1 cellular context compared by ENCODE assay signal in the genomic region with DNA sequence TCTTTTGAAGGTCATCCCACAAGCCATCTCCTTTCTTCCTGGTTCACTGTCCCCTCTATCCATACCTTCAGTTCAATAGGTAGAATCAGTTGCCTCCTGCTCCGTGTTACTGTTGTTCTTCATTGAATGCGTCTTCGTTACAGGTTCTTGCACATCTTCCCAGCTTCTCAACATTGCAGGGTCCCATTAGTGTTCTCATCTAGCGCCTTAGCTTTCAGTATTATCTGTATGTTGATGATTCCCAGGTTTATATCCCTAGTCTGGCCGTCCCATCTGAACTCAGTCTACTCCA.
TF ChIP-seq lines count a peak whose summit lies in the region.

No MANE protein-coding gene starts in this region.

TF ChIP-seq in GM23338, 12 proteins besides CTCF, POLR2A, EP300 and RAD21 (continued from another document):
- TF ChIP-seq STAT1 (IDR thresholded peaks at IDR 0.05; ENCODE audit: unreplicated experiment) (no peak), JUNB (IDR thresholded peaks at IDR 0.05; ENCODE audit: unreplicated experiment) (no peak), CREB1 (CRISPR knock-in tag; IDR thresholded peaks at IDR 0.05; ENCODE audit: low read depth) (no peak), NANOG (IDR thresholded peaks at IDR 0.05; ENCODE audit: borderline replicate concordance) (no peak), ZNF331 (CRISPR knock-in tag; IDR thresholded peaks at IDR 0.05; ENCODE audit: low read depth) (no peak), EZH2phosphoT487 (IDR thresholded peaks at IDR 0.05; ENCODE audit: unreplicated experiment) (no peak), ZNF114 (CRISPR knock-in tag; IDR thresholded peaks at IDR 0.05) (no peak), EZH2 (IDR thresholded peaks at IDR 0.05; ENCODE audit: low read depth, unreplicated experiment) (no peak)
- TF ChIP-seq, protein P1, sequence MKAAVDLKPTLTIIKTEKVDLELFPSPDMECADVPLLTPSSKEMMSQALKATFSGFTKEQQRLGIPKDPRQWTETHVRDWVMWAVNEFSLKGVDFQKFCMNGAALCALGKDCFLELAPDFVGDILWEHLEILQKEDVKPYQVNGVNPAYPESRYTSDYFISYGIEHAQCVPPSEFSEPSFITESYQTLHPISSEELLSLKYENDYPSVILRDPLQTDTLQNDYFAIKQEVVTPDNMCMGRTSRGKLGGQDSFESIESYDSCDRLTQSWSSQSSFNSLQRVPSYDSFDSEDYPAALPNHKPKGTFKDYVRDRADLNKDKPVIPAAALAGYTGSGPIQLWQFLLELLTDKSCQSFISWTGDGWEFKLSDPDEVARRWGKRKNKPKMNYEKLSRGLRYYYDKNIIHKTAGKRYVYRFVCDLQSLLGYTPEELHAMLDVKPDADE (IDR thresholded peaks at IDR 0.05), result no peak
- TF ChIP-seq, protein P2, sequence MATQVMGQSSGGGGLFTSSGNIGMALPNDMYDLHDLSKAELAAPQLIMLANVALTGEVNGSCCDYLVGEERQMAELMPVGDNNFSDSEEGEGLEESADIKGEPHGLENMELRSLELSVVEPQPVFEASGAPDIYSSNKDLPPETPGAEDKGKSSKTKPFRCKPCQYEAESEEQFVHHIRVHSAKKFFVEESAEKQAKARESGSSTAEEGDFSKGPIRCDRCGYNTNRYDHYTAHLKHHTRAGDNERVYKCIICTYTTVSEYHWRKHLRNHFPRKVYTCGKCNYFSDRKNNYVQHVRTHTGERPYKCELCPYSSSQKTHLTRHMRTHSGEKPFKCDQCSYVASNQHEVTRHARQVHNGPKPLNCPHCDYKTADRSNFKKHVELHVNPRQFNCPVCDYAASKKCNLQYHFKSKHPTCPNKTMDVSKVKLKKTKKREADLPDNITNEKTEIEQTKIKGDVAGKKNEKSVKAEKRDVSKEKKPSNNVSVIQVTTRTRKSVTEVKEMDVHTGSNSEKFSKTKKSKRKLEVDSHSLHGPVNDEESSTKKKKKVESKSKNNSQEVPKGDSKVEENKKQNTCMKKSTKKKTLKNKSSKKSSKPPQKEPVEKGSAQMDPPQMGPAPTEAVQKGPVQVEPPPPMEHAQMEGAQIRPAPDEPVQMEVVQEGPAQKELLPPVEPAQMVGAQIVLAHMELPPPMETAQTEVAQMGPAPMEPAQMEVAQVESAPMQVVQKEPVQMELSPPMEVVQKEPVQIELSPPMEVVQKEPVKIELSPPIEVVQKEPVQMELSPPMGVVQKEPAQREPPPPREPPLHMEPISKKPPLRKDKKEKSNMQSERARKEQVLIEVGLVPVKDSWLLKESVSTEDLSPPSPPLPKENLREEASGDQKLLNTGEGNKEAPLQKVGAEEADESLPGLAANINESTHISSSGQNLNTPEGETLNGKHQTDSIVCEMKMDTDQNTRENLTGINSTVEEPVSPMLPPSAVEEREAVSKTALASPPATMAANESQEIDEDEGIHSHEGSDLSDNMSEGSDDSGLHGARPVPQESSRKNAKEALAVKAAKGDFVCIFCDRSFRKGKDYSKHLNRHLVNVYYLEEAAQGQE (IDR thresholded peaks at IDR 0.05; ENCODE audit: unreplicated experiment), result no peak
